Comparison of ENCODE assay signal across 2 cellular contexts in genomic region chr1:119204169-119204568, GRCh38.
A peak's percentile ranks its signal among the peaks of the same experiment; 100 is the strongest.
TF ChIP-seq lines count a peak whose summit lies in the region.

No MANE protein-coding gene starts in this region.

TF ChIP-seq in HEK293, 187 proteins besides CTCF, POLR2A, EP300 and RAD21 (continued from another document):
- no peak for TF ChIP-seq ZNF148 (tag by site-specific recombination; IDR thresholded peaks at IDR 0.05; ENCODE audit: borderline replicate concordance)
- no peak for TF ChIP-seq ZNF175 (tag by site-specific recombination; IDR thresholded peaks at IDR 0.05)
- TF ChIP-seq ZNF530 (tag by site-specific recombination; IDR thresholded peaks at IDR 0.05; ENCODE audit: low read depth) = no peak
- TF ChIP-seq ZNF221 (tag by site-specific recombination; IDR thresholded peaks at IDR 0.05; ENCODE audit: borderline replicate concordance) = no peak
- peak; percentile 13; the same call in 1 of the 2 replicates for TF ChIP-seq PRDM6 (tag by site-specific recombination; IDR thresholded peaks at IDR 0.05)
- no peak for TF ChIP-seq ZBTB20 (tag by site-specific recombination; IDR thresholded peaks at IDR 0.05)
- peak; percentile 69 for TF ChIP-seq OSR2 (tag by site-specific recombination; IDR thresholded peaks at IDR 0.05)
TF ChIP-seq in HEK293: peak in this region for 2.

TF ChIP-seq in SK-N-SH treated with all-trans-retinoic acid at 6 μM for 48 hours, 23 proteins besides CTCF, POLR2A, EP300 and RAD21 (continued from another document):
- TF ChIP-seq ZNF8 (CRISPR knock-in tag; IDR thresholded peaks at IDR 0.05) (no peak), ESRRG (CRISPR knock-in tag; IDR thresholded peaks at IDR 0.05) (no peak)
